ENCODE assay signal across 10 cellular contexts in the genomic region with DNA sequence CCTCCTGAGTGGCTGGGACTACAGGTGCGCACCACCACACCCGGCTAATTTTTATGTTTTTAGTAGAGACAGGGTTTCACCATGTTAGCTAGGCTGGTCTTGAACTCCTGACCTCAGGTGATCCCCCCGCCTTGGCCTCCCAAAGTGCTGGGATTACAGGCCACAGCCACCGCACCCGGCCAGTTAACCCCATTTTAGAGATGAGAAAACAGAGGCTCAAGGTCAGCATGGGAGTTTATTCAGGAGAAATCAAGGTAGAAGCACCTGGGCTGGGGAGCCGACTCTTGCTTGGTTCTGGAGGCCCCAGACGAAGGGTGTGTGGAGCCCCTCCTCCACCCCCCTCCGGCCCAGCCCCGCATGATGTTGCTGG. TPM values are rescaled to one million over a fixed set of nuclear protein-coding genes. Genes with fewer than 3 reads are reported as not detected.
DNase-seq lines count a peak whose midpoint lies in the region; ATAC-seq and TF ChIP-seq lines count a peak whose summit lies in the region.
"Not testable (repeated sequence)": the region's sequence is repeated elsewhere in the genome, so short reads cannot be mapped to it uniquely, and the experiment has no call there.
"Had no signal": no experiment of that assay in that cellular context is flagged by ENCODE, and none has a peak within 500 bp of the region (broad histone marks: within the 10 kb centered on the region; RNA-seq: fewer than 3 reads in every experiment).

No MANE protein-coding gene starts in this region.

- H3K27ac ChIP-seq in BLaER1: peak overlapping the region; percentile 98
- H3K27ac ChIP-seq in HCT116 (ENCODE audit: low read depth, low read length): peak overlapping the region; percentile 97
- peak overlapping the region; percentile 68 for H3K27ac ChIP-seq in caudate nucleus (ENCODE audit: low read depth, low read length)
- H3K27ac ChIP-seq in right atrium auricular region: peak overlapping the region; percentile 86 to 90

- not testable (repeated sequence) for H2AFZ ChIP-seq in HCT116 (ENCODE audit: low read depth, low read length, poor library complexity, severe bottlenecking)

- H3K4me2 ChIP-seq in BLaER1 (peak overlapping the region; percentile 89), HCT116 (ENCODE audit: low read length) (peak overlapping the region; percentile 87)

- peaks cover 35% of the 10 kb centered on the region for H3K4me1 Mint-ChIP-seq in T-helper 1 cell treated with Interleukin-12 subunit alpha and Interleukin-12 subunit beta and Interleukin-4 antibody, amounts not matched to agents 30 μg/mL and 1 μg/mL, for 36 hours (ENCODE audit: low read depth)
- peaks cover 31% of the 10 kb centered on the region for H3K4me1 Mint-ChIP-seq in activated T-helper 2 cell treated with anti-CD3 and anti-CD28 coated beads, Interferon-gamma antibody, Interleukin-2, Interleukin-4, amounts not matched to agents 10 μg/mL and 5 μg/mL and 100 μg/mL, durations not matched to agents 14 hours and 24 hours and 36 hours (ENCODE audit: low read depth)
- H3K4me1 Mint-ChIP-seq in naive thymus-derived CD8-positive, alpha-beta T cell: peaks cover 18 to 58% (median 55%) of the 10 kb centered on the region in 4 donors
- H3K4me1 Mint-ChIP-seq in stimulated activated naive CD8-positive, alpha-beta T cell treated with anti-CD3 and anti-CD28 coated beads, Interleukin-15, Interleukin-2, amounts not matched to agents 100 ng/mL and 50 ng/mL, for 24 hours (ENCODE audit: low read depth): peaks cover 50% of the 10 kb centered on the region

- TF ChIP-seq POLR2A in HCT116 (IDR thresholded peaks at IDR 0.05; ENCODE audit: borderline replicate concordance, extremely low read depth, insufficient read depth, insufficient read length): not testable (repeated sequence)

- BruUV-seq in HCT116 (replicated peaks; lab: Mats Ljungman, UMichigan): not testable (repeated sequence)

- peak overlapping the region; percentile 92 for H3K27ac Mint-ChIP-seq in T-helper 1 cell treated with Interleukin-12 subunit alpha and Interleukin-12 subunit beta and Interleukin-4 antibody, amounts not matched to agents 30 μg/mL and 1 μg/mL, for 36 hours
- peak overlapping the region; percentile 88 for H3K27ac Mint-ChIP-seq in activated T-helper 2 cell treated with anti-CD3 and anti-CD28 coated beads, Interferon-gamma antibody, Interleukin-2, Interleukin-4, amounts not matched to agents 10 μg/mL and 5 μg/mL and 100 μg/mL, durations not matched to agents 14 hours and 24 hours and 36 hours
- peak overlapping the region; percentile 90 to 100 (median 98) for H3K27ac Mint-ChIP-seq in naive thymus-derived CD8-positive, alpha-beta T cell
- peak overlapping the region; percentile 89 for H3K27ac Mint-ChIP-seq in stimulated activated naive CD8-positive, alpha-beta T cell treated with anti-CD3 and anti-CD28 coated beads, Interleukin-15, Interleukin-2, amounts not matched to agents 100 ng/mL and 50 ng/mL, for 24 hours

- H3K36me3 Mint-ChIP-seq in T-helper 1 cell treated with Interleukin-12 subunit alpha and Interleukin-12 subunit beta and Interleukin-4 antibody, amounts not matched to agents 30 μg/mL and 1 μg/mL, for 36 hours (ENCODE audit: low read depth): peaks cover 44% of the 10 kb centered on the region
- peaks cover 50% of the 10 kb centered on the region for H3K36me3 Mint-ChIP-seq in activated T-helper 2 cell treated with anti-CD3 and anti-CD28 coated beads, Interferon-gamma antibody, Interleukin-2, Interleukin-4, amounts not matched to agents 10 μg/mL and 5 μg/mL and 100 μg/mL, durations not matched to agents 14 hours and 24 hours and 36 hours (ENCODE audit: low read depth)
- peaks cover 0 to 34% (median 0%) of the 10 kb centered on the region in 3 donors for H3K36me3 Mint-ChIP-seq in naive thymus-derived CD8-positive, alpha-beta T cell
- peaks cover 25% of the 10 kb centered on the region for H3K36me3 Mint-ChIP-seq in stimulated activated naive CD8-positive, alpha-beta T cell treated with anti-CD3 and anti-CD28 coated beads, Interleukin-15, Interleukin-2, amounts not matched to agents 100 ng/mL and 50 ng/mL, for 24 hours (ENCODE audit: low read depth)

- CTCF ChIA-PET in HCT116 (lab: Charles Lee): interaction anchor here (1.8 kb wide), 1 partner anchor 13 kb away, joined by 6 read pairs; no protein-coding TSS in a partner anchor

- peak overlapping the region; percentile 86 for H3K4me3 Mint-ChIP-seq in T-helper 1 cell treated with Interleukin-12 subunit alpha and Interleukin-12 subunit beta and Interleukin-4 antibody, amounts not matched to agents 30 μg/mL and 1 μg/mL, for 36 hours
- H3K4me3 Mint-ChIP-seq in activated T-helper 2 cell treated with anti-CD3 and anti-CD28 coated beads, Interferon-gamma antibody, Interleukin-2, Interleukin-4, amounts not matched to agents 10 μg/mL and 5 μg/mL and 100 μg/mL, durations not matched to agents 14 hours and 24 hours and 36 hours (ENCODE audit: low read depth): peak overlapping the region; percentile 95
- H3K4me3 Mint-ChIP-seq in naive thymus-derived CD8-positive, alpha-beta T cell: peak overlapping the region; percentile 90 to 99 (median 94)
- peak overlapping the region; percentile 96 for H3K4me3 Mint-ChIP-seq in stimulated activated naive CD8-positive, alpha-beta T cell treated with anti-CD3 and anti-CD28 coated beads, Interleukin-15, Interleukin-2, amounts not matched to agents 100 ng/mL and 50 ng/mL, for 24 hours

- H3K9me2 ChIP-seq in HCT116 (ENCODE audit: insufficient read depth): not testable (repeated sequence)

- DNase-seq in HCT116 (ENCODE audit: low read depth, low spot score); activated T-helper 2 cell treated with anti-CD3 and anti-CD28 coated beads, Interferon-gamma antibody, Interleukin-2, Interleukin-4, amounts not matched to agents 10 μg/mL and 5 μg/mL and 100 μg/mL, durations not matched to agents 14 hours and 24 hours and 36 hours (ENCODE audit: low spot score); caudate nucleus (lab: John Stamatoyannopoulos, UW); right atrium auricular region (ENCODE audit: low spot score): not testable (repeated sequence)
- peak in 1 of 10 donors; percentile 49 for DNase-seq in naive thymus-derived CD8-positive, alpha-beta T cell

- H3K9me3 Mint-ChIP-seq in T-helper 1 cell treated with Interleukin-12 subunit alpha and Interleukin-12 subunit beta and Interleukin-4 antibody, amounts not matched to agents 30 μg/mL and 1 μg/mL, for 36 hours; activated T-helper 2 cell treated with anti-CD3 and anti-CD28 coated beads, Interferon-gamma antibody, Interleukin-2, Interleukin-4, amounts not matched to agents 10 μg/mL and 5 μg/mL and 100 μg/mL, durations not matched to agents 14 hours and 24 hours and 36 hours; naive thymus-derived CD8-positive, alpha-beta T cell; stimulated activated naive CD8-positive, alpha-beta T cell treated with anti-CD3 and anti-CD28 coated beads, Interleukin-15, Interleukin-2, amounts not matched to agents 100 ng/mL and 50 ng/mL, for 24 hours: not testable (repeated sequence)

- H3K79me2 ChIP-seq in HCT116 (ENCODE audit: insufficient read depth, low read length): peaks cover 13% of the 10 kb centered on the region; the same call in 1 of the 2 replicates

- RAD21 ChIA-PET in HCT116 (lab: Charles Lee; ENCODE audit: low non-redundant PET in 1 of 2, low total read pairs in 2 of 2, uncharacterized antibody in 2 of 2, unreplicated experiment in 2 of 2): not testable (repeated sequence)

- POLR2A ChIA-PET in HCT116 (lab: Charles Lee): interaction anchor here (2.0 kb wide), 1 partner anchor 24 kb away, joined by 11 read pairs; the partner anchor contains the start of gene PCNX3
- POLR2A ChIA-PET in naive thymus-derived CD8-positive, alpha-beta T cell (lab: Charles Lee): interaction anchor here (0.6 to 38.5 kb wide), 12 partner anchors 12 to 249 kb away, joined by 3 to 1068 read pairs (median 4); partner anchors contain the start of genes EHBP1L1, FIBP, KAT5 and MAP3K11

- peak overlapping the region; percentile 94 for H3K9ac ChIP-seq in BLaER1
- not testable (repeated sequence) for H3K9ac ChIP-seq in HCT116 (ENCODE audit: low read length)

- not testable (repeated sequence) for TF ChIP-seq CTCF in HCT116 (IDR thresholded peaks at IDR 0.05 in 2 of 3, conservative IDR thresholded peaks at IDR 0.05 in 1 of 3; ENCODE audit: borderline replicate concordance in 1 of 3, insufficient read depth in 1 of 3, low read depth in 2 of 3, low read length in 2 of 3); right atrium auricular region (IDR thresholded peaks at IDR 0.05)

- H3K4me3 ChIP-seq in BLaER1: peak overlapping the region; percentile 78
- peak overlapping the region in 1 of 2 experiments; percentile 73; a peak in 2 of 4 replicates for H3K4me3 ChIP-seq in HCT116 (replicated peaks in 1 of 2; ENCODE audit: low read depth in 1 of 2, low read length in 2 of 2)
- H3K4me3 ChIP-seq in right atrium auricular region: peak overlapping the region; percentile 67 to 79

- H3K4me1 ChIP-seq in BLaER1 (peaks cover 70% of the 10 kb centered on the region), HCT116 (ENCODE audit: control insufficient read depth in 1 of 2, insufficient read depth in 2 of 2, low read length in 2 of 2) (peaks cover 23 to 50% of the 10 kb centered on the region in 2 experiments), right atrium auricular region (peaks cover 0 to 55% of the 10 kb centered on the region in 2 donors)

- not testable (repeated sequence) for H3K27me3 ChIP-seq in BLaER1; HCT116 (ENCODE audit: insufficient read depth, low read length); right atrium auricular region

- not testable (repeated sequence) for H3K9me3 ChIP-seq in BLaER1; HCT116 (ENCODE audit: control insufficient read depth in 1 of 2, insufficient read depth in 1 of 2, low read depth in 1 of 2, low read length in 2 of 2); right atrium auricular region

- H3K36me3 ChIP-seq in BLaER1 (peaks cover 61% of the 10 kb centered on the region), HCT116 (ENCODE audit: control insufficient read depth in 1 of 2, insufficient read depth in 2 of 2, low read length in 2 of 2) (peaks cover 1 to 36% of the 10 kb centered on the region in 2 experiments; a peak in 2 of 4 replicates), right atrium auricular region (peaks cover 30% of the 10 kb centered on the region)

- H4K20me1 ChIP-seq in BLaER1; HCT116 (ENCODE audit: insufficient read depth): not testable (repeated sequence)

- not testable (repeated sequence) for ATAC-seq in HCT116; naive thymus-derived CD8-positive, alpha-beta T cell

- not testable (repeated sequence) for H3K27me3 Mint-ChIP-seq in T-helper 1 cell treated with Interleukin-12 subunit alpha and Interleukin-12 subunit beta and Interleukin-4 antibody, amounts not matched to agents 30 μg/mL and 1 μg/mL, for 36 hours (ENCODE audit: low read depth); activated T-helper 2 cell treated with anti-CD3 and anti-CD28 coated beads, Interferon-gamma antibody, Interleukin-2, Interleukin-4, amounts not matched to agents 10 μg/mL and 5 μg/mL and 100 μg/mL, durations not matched to agents 14 hours and 24 hours and 36 hours (ENCODE audit: low read depth); naive thymus-derived CD8-positive, alpha-beta T cell; stimulated activated naive CD8-positive, alpha-beta T cell treated with anti-CD3 and anti-CD28 coated beads, Interleukin-15, Interleukin-2, amounts not matched to agents 100 ng/mL and 50 ng/mL, for 24 hours

- TF ChIP-seq RAD21 in HCT116 (IDR thresholded peaks at IDR 0.05; ENCODE audit: low read depth): not testable (repeated sequence)

- intact Hi-C loops in HCT116 (cut with micrococcal nuclease); activated T-helper 2 cell treated with anti-CD3 and anti-CD28 coated beads, Interferon-gamma antibody, Interleukin-2, Interleukin-4, amounts not matched to agents 10 μg/mL and 5 μg/mL and 100 μg/mL, durations not matched to agents 14 hours and 24 hours and 36 hours (cut with micrococcal nuclease): not testable (repeated sequence)

RNA-seq across cellular contexts. Expression of gene SIPA1, which starts 1.3 kb away (rescaled TPM):
- total RNA-seq in HCT116 (2021; ENCODE audit: unreplicated experiment) (105 TPM), right atrium auricular region (10 to 100 TPM; 14.5 to 29.6 TPM)
- 88.0 and 91.4 TPM in 2 replicates for polyA plus RNA-seq in HCT116 (2012)
- 128 and 135 TPM in 2 replicates for total RNA-seq in activated T-helper 2 cell treated with anti-CD3 and anti-CD28 coated beads, Interferon-gamma antibody, Interleukin-2, Interleukin-4, amounts not matched to agents 10 μg/mL and 5 μg/mL and 100 μg/mL, durations not matched to agents 14 hours and 24 hours and 36 hours
- 100 to 1,000 TPM; 155 to 157 TPM for total RNA-seq in naive thymus-derived CD8-positive, alpha-beta T cell
- polyA plus RNA-seq in naive thymus-derived CD8-positive, alpha-beta T cell: 100 to 1,000 TPM; 118 to 238 (median 140) TPM

RNA-seq across cellular contexts. Expression of gene RELA, which starts 23.5 kb away (rescaled TPM):
- total RNA-seq in HCT116 (2021; ENCODE audit: unreplicated experiment) (78.5 TPM), right atrium auricular region (10 to 100 TPM; 30.7 to 54.9 TPM)
- polyA plus RNA-seq in HCT116 (2012): 95.2 and 115 TPM in 2 replicates
- total RNA-seq in activated T-helper 2 cell treated with anti-CD3 and anti-CD28 coated beads, Interferon-gamma antibody, Interleukin-2, Interleukin-4, amounts not matched to agents 10 μg/mL and 5 μg/mL and 100 μg/mL, durations not matched to agents 14 hours and 24 hours and 36 hours: 86.9 and 89.3 TPM in 2 replicates
- total RNA-seq in naive thymus-derived CD8-positive, alpha-beta T cell: 100 to 1,000 TPM; 175 to 184 TPM
- polyA plus RNA-seq in naive thymus-derived CD8-positive, alpha-beta T cell: 10 to 100 TPM; 38.4 to 69.8 (median 56.6) TPM

RNA-seq across cellular contexts. Expression of gene PCNX3, which starts 23.6 kb away (rescaled TPM):
- total RNA-seq in HCT116 (2021; ENCODE audit: unreplicated experiment): 50.4 TPM
- 32.6 and 43.2 TPM in 2 replicates for polyA plus RNA-seq in HCT116 (2012)
- total RNA-seq in activated T-helper 2 cell treated with anti-CD3 and anti-CD28 coated beads, Interferon-gamma antibody, Interleukin-2, Interleukin-4, amounts not matched to agents 10 μg/mL and 5 μg/mL and 100 μg/mL, durations not matched to agents 14 hours and 24 hours and 36 hours: 40.1 and 43.6 TPM in 2 replicates
- 10 to 100 TPM; 16.1 to 21.8 TPM for total RNA-seq in right atrium auricular region
- 10 to 100 TPM; 57.4 to 64.2 TPM for total RNA-seq in naive thymus-derived CD8-positive, alpha-beta T cell
- polyA plus RNA-seq in naive thymus-derived CD8-positive, alpha-beta T cell: 1 to 10 TPM in 2 of 3 donors, under 1 TPM in 1; 0.96 to 6.5 (median 2.2) TPM

RNA-seq across cellular contexts. Expression of gene MAP3K11, which starts 25.2 kb away (rescaled TPM):
- total RNA-seq in HCT116 (2021; ENCODE audit: unreplicated experiment) (59.8 TPM), right atrium auricular region (10 to 100 TPM; 21.1 to 30.5 TPM)
- 38.4 and 39.6 TPM in 2 replicates for polyA plus RNA-seq in HCT116 (2012)
- 84.6 and 88.6 TPM in 2 replicates for total RNA-seq in activated T-helper 2 cell treated with anti-CD3 and anti-CD28 coated beads, Interferon-gamma antibody, Interleukin-2, Interleukin-4, amounts not matched to agents 10 μg/mL and 5 μg/mL and 100 μg/mL, durations not matched to agents 14 hours and 24 hours and 36 hours
- 10 to 100 TPM; 61.6 to 66.3 TPM for total RNA-seq in naive thymus-derived CD8-positive, alpha-beta T cell
- polyA plus RNA-seq in naive thymus-derived CD8-positive, alpha-beta T cell: 10 to 100 TPM in 2 of 3 donors, 1 to 10 TPM in 1; 8.7 to 20.5 (median 12.7) TPM

RNA-seq across cellular contexts. Expression of gene KCNK7, which starts 43.6 kb away (rescaled TPM):
- 0.61 TPM for total RNA-seq in HCT116 (2021; ENCODE audit: unreplicated experiment)
- 0.66 and 0.91 TPM in 2 replicates for polyA plus RNA-seq in HCT116 (2012)
- 0.78 and 2.0 TPM in 2 replicates for total RNA-seq in activated T-helper 2 cell treated with anti-CD3 and anti-CD28 coated beads, Interferon-gamma antibody, Interleukin-2, Interleukin-4, amounts not matched to agents 10 μg/mL and 5 μg/mL and 100 μg/mL, durations not matched to agents 14 hours and 24 hours and 36 hours
- total RNA-seq in right atrium auricular region: under 1 TPM in 1 of 2 donors, not detected in 1; 0.39 TPM
- 1 to 10 TPM; 2.4 to 5.0 TPM for total RNA-seq in naive thymus-derived CD8-positive, alpha-beta T cell
- polyA plus RNA-seq in naive thymus-derived CD8-positive, alpha-beta T cell: under 1 TPM in 1 of 3 donors, not detected in 2; 0.34 TPM
- total RNA-seq: frontal cortex, HT1080 had no signal
